In the genomic region with DNA sequence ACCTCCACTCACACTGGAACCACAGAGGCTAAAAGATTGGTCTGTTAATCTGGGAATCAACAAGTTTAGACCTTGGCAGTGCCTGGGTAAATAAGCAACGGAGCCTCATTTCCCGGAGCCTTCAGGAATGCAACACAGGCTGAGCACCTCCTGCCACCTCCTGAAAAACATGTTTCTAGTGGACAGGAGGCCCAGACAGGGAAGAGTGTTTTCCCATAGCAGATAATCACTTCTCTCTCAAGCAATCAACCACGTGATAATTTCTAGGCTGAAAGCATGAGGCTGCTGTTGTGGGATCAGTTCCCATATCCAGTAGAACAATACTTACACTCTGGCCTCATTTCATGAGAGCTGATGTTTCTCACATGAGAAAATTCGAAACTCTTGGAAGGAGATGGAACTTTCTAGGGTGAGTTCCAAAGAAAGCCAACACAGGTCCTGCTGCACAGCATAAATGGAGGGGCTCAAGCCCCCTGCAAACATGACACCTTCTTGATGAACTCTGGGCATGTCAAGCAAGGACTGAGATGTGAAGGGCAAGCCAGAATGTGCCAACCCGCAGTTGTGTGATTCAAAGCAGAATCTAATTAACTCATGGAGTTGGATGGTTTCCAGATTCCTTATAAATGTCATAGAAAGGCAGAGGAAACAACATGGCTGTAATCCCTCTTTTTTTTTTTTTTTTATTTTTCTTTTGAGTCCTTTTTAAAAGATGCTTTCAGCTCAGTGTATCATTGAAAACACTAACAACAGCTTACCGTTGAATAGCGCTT, we compare ENCODE assay signal across 13 cellular contexts.
DNase-seq lines count a peak whose midpoint lies in the region; ATAC-seq and TF ChIP-seq lines count a peak whose summit lies in the region.
"Had no signal": no experiment of that assay in that cellular context is flagged by ENCODE, and none has a peak within 500 bp of the region (broad histone marks: within the 10 kb centered on the region; RNA-seq: fewer than 3 reads in every experiment).

No MANE protein-coding gene starts in this region.

- peak; percentile 45 for DNase-seq in COLO829 (ENCODE audit: low spot score)
- peak; percentile 98 for DNase-seq in NCI-H69 (lab: John Stamatoyannopoulos, UW)
- peak; percentile 33 to 38 for DNase-seq in fibroblast of lung (ENCODE audit: low read depth in 2 of 2)
- no peak for DNase-seq in inferior parietal cortex (ENCODE audit: extremely low spot score)
- DNase-seq in NK-92 treated with Interleukin-12 subunit alpha and Interleukin-12 subunit beta, amount 100 ng/mL, for 24 hours (lab: John Stamatoyannopoulos, UW) = no peak
- no peak for DNase-seq in stomach
- DNase-seq: brain microvascular endothelial cell, erythroblast, Kasumi-1, naive B cell, spleen had no signal

- intact Hi-C loops in stomach (cut with DNase I; ENCODE audit: low total_unique reads) = no loop called here

- no peaks in the 10 kb centered on the region for H3K27me3 ChIP-seq in fibroblast of lung (ENCODE audit: control insufficient read depth, insufficient read depth, low read length)
- H3K27me3 ChIP-seq in parathyroid adenoma (ENCODE audit: control insufficient read depth, insufficient read depth, low read length) = no peaks in the 10 kb centered on the region
- H3K27me3 ChIP-seq in stomach = no peaks in the 10 kb centered on the region
- H3K27me3 ChIP-seq: brain microvascular endothelial cell, spleen had no signal

- TF ChIP-seq CTCF in fibroblast of lung (conservative IDR thresholded peaks at IDR 0.05 in 1 of 2, IDR thresholded peaks at IDR 0.05 in 1 of 2; ENCODE audit: low read depth in 1 of 2, low read length in 2 of 2) = no peak
- no peak for TF ChIP-seq CTCF in parathyroid adenoma (IDR thresholded peaks at IDR 0.05)
- no peak for TF ChIP-seq CTCF in stomach (IDR thresholded peaks at IDR 0.05)

- no peak for TF ChIP-seq POLR2A in stomach (IDR thresholded peaks at IDR 0.05)

- no peaks in the 10 kb centered on the region for H3K9me3 ChIP-seq in fibroblast of lung (ENCODE audit: control insufficient read depth, insufficient read depth, low read depth, low read length)
- no peaks in the 10 kb centered on the region for H3K9me3 ChIP-seq in parathyroid adenoma (ENCODE audit: control insufficient read depth, low read length)
- no peaks in the 10 kb centered on the region for H3K9me3 ChIP-seq in stomach
- H3K9me3 ChIP-seq: spleen had no signal

- 38 to 43% (median 42%) methylated on average over 7 of the region's 7 CpGs for WGBS in stomach, 5 donors

- no peaks in the 10 kb centered on the region for H3K4me1 ChIP-seq in fibroblast of lung (ENCODE audit: control insufficient read depth, extremely low read depth, insufficient read depth, low read length)
- H3K4me1 ChIP-seq in parathyroid adenoma = no peaks in the 10 kb centered on the region
- peaks cover 0 to 27% (median 13%) of the 10 kb centered on the region in 4 donors for H3K4me1 ChIP-seq in stomach

- TF ChIP-seq EP300 in stomach (IDR thresholded peaks at IDR 0.05) = no peak

- H3K4me3 ChIP-seq in fibroblast of lung (replicated peaks in 1 of 4; ENCODE audit: control extremely low read depth in 1 of 4, insufficient read depth in 1 of 4, low read depth in 3 of 4, low read length in 4 of 4) (no peak overlapping the region), parathyroid adenoma (ENCODE audit: low read depth, low read length) (no peak overlapping the region), stomach (no peak overlapping the region)
- H3K4me3 ChIP-seq: spleen had no signal

- H2AFZ ChIP-seq in fibroblast of lung (ENCODE audit: low read length) (no peak overlapping the region), parathyroid adenoma (peak overlapping the region; percentile 61)

- no peak overlapping the region for H3K9ac ChIP-seq in fibroblast of lung (ENCODE audit: insufficient read depth, low read length)
- H3K9ac ChIP-seq in parathyroid adenoma = no peak overlapping the region

- no peak for ATAC-seq in HG03159 (IDR thresholded peaks at IDR 0.05; ENCODE audit: unreplicated experiment)

- H3K36me3 ChIP-seq in fibroblast of lung (ENCODE audit: control insufficient read depth, insufficient read depth, low read length) (no peaks in the 10 kb centered on the region), parathyroid adenoma (ENCODE audit: control insufficient read depth, insufficient read depth, low read length) (no peaks in the 10 kb centered on the region), stomach (no peaks in the 10 kb centered on the region)
- H3K36me3 ChIP-seq: brain microvascular endothelial cell, spleen had no signal

- H3K27ac ChIP-seq in fibroblast of lung (ENCODE audit: insufficient read depth, low read length) (no peak overlapping the region), parathyroid adenoma (no peak overlapping the region), stomach (peak overlapping the region in 2 of 5 donors; percentile 33 to 45)
- H3K27ac ChIP-seq: brain microvascular endothelial cell, spleen had no signal

- no peaks in the 10 kb centered on the region for H4K20me1 ChIP-seq in fibroblast of lung (ENCODE audit: control insufficient read depth, extremely low read depth, insufficient read depth, low read length)

- no peak overlapping the region for H3K4me2 ChIP-seq in fibroblast of lung (ENCODE audit: extremely low read depth, insufficient read depth, low read length)
- H3K4me2 ChIP-seq in parathyroid adenoma (ENCODE audit: low read length) = no peak overlapping the region

- no peaks in the 10 kb centered on the region for H3K79me2 ChIP-seq in fibroblast of lung (ENCODE audit: control insufficient read depth, insufficient read depth, low read length)
- no peaks in the 10 kb centered on the region for H3K79me2 ChIP-seq in parathyroid adenoma

Comparison
In these comparisons a context has a peak if more than half of its experiments do, and no peak if none do; other contexts are left out.
1. DNase-seq: peak in COLO829 (single experiment), NCI-H69 (single experiment) and fibroblast of lung (2 of 2); none in inferior parietal cortex (single experiment), NK-92 treated with Interleukin-12 subunit alpha and Interleukin-12 subunit beta, amount 100 ng/mL, for 24 hours (single experiment) and stomach (single experiment).